ENCODE assay signal across 8 cellular contexts in the genomic region with DNA sequence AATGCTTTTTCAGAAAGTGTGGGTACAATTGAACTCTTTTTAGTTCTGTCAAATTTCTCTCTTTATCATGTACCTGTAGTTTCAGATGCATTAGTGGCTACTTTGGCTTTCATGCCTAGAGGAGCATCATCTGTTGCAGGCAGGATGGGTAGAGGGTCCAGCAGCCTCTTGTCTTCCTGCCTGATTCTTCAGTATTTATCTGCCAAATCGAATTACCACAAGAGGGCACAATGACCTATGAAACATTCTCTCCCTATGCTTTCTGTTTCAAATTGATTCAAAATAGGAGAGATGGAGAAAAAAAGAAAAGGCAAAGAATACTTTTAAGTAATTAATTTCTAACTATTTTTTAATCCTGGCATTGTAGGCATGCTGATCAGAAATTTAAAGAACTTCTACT.
A peak's percentile ranks its signal among the peaks of the same experiment; 100 is the strongest.
DNase-seq lines count a peak whose midpoint lies in the region; ATAC-seq and TF ChIP-seq lines count a peak whose summit lies in the region.

No MANE protein-coding gene starts in this region.

- H3K9me3 ChIP-seq in DOHH2 (ENCODE audit: control insufficient read depth, insufficient read depth, low read length) (no peaks in the 10 kb centered on the region), PC-9 (ENCODE audit: insufficient read depth, low read depth) (no peaks in the 10 kb centered on the region), hepatocyte (ENCODE audit: low read depth) (no peaks in the 10 kb centered on the region)
- H3K9me3 ChIP-seq in effector memory CD4-positive, alpha-beta T cell (ENCODE audit: control insufficient read depth, low read length) = no peaks in the 10 kb centered on the region

- DNase-seq in PC-9 = no peak
- peak; percentile 17 for DNase-seq in hepatocyte (ENCODE audit: low spot score)
- DNase-seq in activated gamma-delta T cell treated with Interleukin-2 at 50 U/mL for 16 hours = no peak
- DNase-seq in amygdala (lab: John Stamatoyannopoulos, UW) = no peak
- no peak for DNase-seq in effector memory CD4-positive, alpha-beta T cell

- TF ChIP-seq CTCF in DOHH2 (IDR thresholded peaks at IDR 0.05; ENCODE audit: low read depth, low read length, poor library complexity, severe bottlenecking) (peak; percentile 58), PC-9 (conservative IDR thresholded peaks at IDR 0.05) (peak; percentile 69), hepatocyte (IDR thresholded peaks at IDR 0.05; ENCODE audit: poor library complexity) (peak; percentile 42)

- intact Hi-C loops in PC-9 (cut with micrococcal nuclease; ENCODE audit: unreplicated experiment) = no loop called here

- no TSS peak for BruUV-seq in PC-9 (replicated peaks; lab: Mats Ljungman, UMichigan)

- no peaks in the 10 kb centered on the region for H3K9me2 ChIP-seq in DOHH2 (replicated peaks; ENCODE audit: control insufficient read depth, low read length)
- H3K9me2 ChIP-seq in PC-9 (ENCODE audit: insufficient read depth) = no peaks in the 10 kb centered on the region; the same call in 1 of the 2 replicates
- H3K9me2 ChIP-seq in hepatocyte (replicated peaks; ENCODE audit: insufficient read depth) = no peaks in the 10 kb centered on the region

- POLR2A ChIA-PET in PC-9 (lab: Charles Lee; ENCODE audit: unreplicated experiment) = no interaction called here

- H3K4me2 ChIP-seq in DOHH2 (ENCODE audit: low read length) (no peak overlapping the region), PC-9 (no peak overlapping the region), hepatocyte (no peak overlapping the region)

- H3F3A ChIP-seq in DOHH2 (ENCODE audit: control insufficient read depth, insufficient read depth) (no peaks in the 10 kb centered on the region), PC-9 (ENCODE audit: insufficient read depth, low read depth) (no peaks in the 10 kb centered on the region)

- H2AFZ ChIP-seq in PC-9 (no peak overlapping the region), hepatocyte (no peak overlapping the region)

- WGBS in hepatocyte (ENCODE audit: low lambda C conversion rate, missing lambda C conversion rate) = 14% methylated on average over 1 of the region's 1 CpG

- no peak overlapping the region for H3K27ac ChIP-seq in DOHH2 (ENCODE audit: low read depth, low read length)
- no peak overlapping the region for H3K27ac ChIP-seq in PC-9
- H3K27ac ChIP-seq in hepatocyte = no peak overlapping the region
- H3K27ac ChIP-seq in effector memory CD4-positive, alpha-beta T cell (ENCODE audit: insufficient read depth, low read length, poor library complexity, severe bottlenecking) = no peak overlapping the region

- no peaks in the 10 kb centered on the region for H3K27me3 ChIP-seq in DOHH2 (ENCODE audit: control insufficient read depth, low read length)
- H3K27me3 ChIP-seq in PC-9 (ENCODE audit: insufficient read depth, low read depth) = no peaks in the 10 kb centered on the region
- H3K27me3 ChIP-seq in hepatocyte = no peaks in the 10 kb centered on the region
- H3K27me3 ChIP-seq in effector memory CD4-positive, alpha-beta T cell (replicated peaks; ENCODE audit: control insufficient read depth, insufficient read depth, low read length, poor library complexity, severe bottlenecking) = no peaks in the 10 kb centered on the region

- ATAC-seq in GM19455 (IDR thresholded peaks at IDR 0.05; ENCODE audit: unreplicated experiment) (peak; percentile 74), HG03575 (IDR thresholded peaks at IDR 0.05; ENCODE audit: extremely low read depth, insufficient number of reproducible peaks, low FRiP score, unreplicated experiment) (peak; percentile 50)

- H3K4me1 ChIP-seq in DOHH2 (ENCODE audit: control insufficient read depth, low read length) (peaks cover 18% of the 10 kb centered on the region), PC-9 (replicated peaks; ENCODE audit: insufficient read depth) (no peaks in the 10 kb centered on the region), hepatocyte (ENCODE audit: insufficient read depth) (no peaks in the 10 kb centered on the region)
- H3K4me1 ChIP-seq in effector memory CD4-positive, alpha-beta T cell (ENCODE audit: control insufficient read depth, insufficient read depth, low read length, poor library complexity, severe bottlenecking) = no peaks in the 10 kb centered on the region

- CTCF ChIA-PET in PC-9 (lab: Charles Lee) = no interaction called here

- no peaks in the 10 kb centered on the region for H3K79me2 ChIP-seq in DOHH2 (ENCODE audit: control insufficient read depth, low read length)
- H3K79me2 ChIP-seq in PC-9 (ENCODE audit: low read depth) = no peaks in the 10 kb centered on the region
- H3K79me2 ChIP-seq in hepatocyte = no peaks in the 10 kb centered on the region

- H3K36me3 ChIP-seq in DOHH2 (ENCODE audit: control insufficient read depth, low read length) (no peaks in the 10 kb centered on the region), PC-9 (ENCODE audit: low read depth) (no peaks in the 10 kb centered on the region), hepatocyte (replicated peaks; ENCODE audit: insufficient read depth, low read depth) (no peaks in the 10 kb centered on the region)
- H3K36me3 ChIP-seq in effector memory CD4-positive, alpha-beta T cell (ENCODE audit: control insufficient read depth, insufficient read depth, low read length) = no peaks in the 10 kb centered on the region

- H4K20me1 ChIP-seq in DOHH2 (ENCODE audit: control insufficient read depth, insufficient read depth, low read depth, low read length) (no peaks in the 10 kb centered on the region), PC-9 (ENCODE audit: insufficient read depth) (no peaks in the 10 kb centered on the region; the same call in 1 of the 2 replicates), hepatocyte (ENCODE audit: insufficient read depth, poor library complexity, severe bottlenecking) (no peaks in the 10 kb centered on the region)

- H3K4me3 ChIP-seq in DOHH2 (ENCODE audit: low read length) (no peak overlapping the region), PC-9 (no peak overlapping the region), hepatocyte (no peak overlapping the region)
- H3K4me3 ChIP-seq in effector memory CD4-positive, alpha-beta T cell (ENCODE audit: insufficient read depth, low read depth, low read length, poor library complexity, severe bottlenecking) = no peak overlapping the region
